8 cellular contexts compared by ENCODE assay signal in the genomic region with DNA sequence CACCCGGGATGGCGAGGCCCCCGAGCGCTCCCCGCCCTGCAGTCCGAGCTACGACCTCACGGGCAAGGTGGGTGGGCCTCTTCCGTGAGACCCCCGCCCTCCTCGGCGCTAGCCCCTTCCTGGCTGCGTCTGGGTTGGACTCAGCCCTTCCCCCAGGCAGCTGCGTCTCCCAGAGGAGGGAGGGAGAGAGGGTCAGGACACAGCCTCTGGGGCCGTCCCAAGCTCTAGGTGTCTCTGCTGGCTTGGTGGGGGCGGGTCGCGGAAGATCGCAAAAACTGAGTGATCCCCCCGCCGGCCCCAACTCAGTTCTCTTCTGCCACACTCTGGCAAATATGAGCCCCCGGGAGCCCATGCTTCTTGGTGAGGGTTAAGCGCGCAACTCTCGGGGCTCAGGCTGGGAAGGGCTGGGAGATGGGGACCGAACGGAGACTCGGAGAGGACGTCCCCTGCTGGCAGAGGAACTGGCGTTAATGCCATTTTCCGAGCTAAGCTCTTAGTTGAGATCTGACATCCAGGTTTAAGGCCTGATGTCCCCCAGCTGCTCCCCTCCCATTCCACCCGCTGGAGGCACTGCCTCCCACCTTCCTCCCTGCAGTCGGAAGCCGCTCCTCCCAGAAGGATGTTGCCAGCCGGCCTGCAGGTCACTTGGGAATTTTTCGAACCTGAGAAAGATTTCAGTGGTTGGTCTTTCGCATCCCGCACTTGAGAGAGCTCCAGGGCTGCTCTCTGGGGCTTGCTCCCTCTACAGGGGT. TPM values are rescaled to one million over a fixed set of nuclear protein-coding genes. Genes with fewer than 3 reads are reported as not detected.
DNase-seq lines count a peak whose midpoint lies in the region; ATAC-seq and TF ChIP-seq lines count a peak whose summit lies in the region.

No MANE protein-coding gene starts in this region.

- H3K4me1 ChIP-seq in BLaER1 = peaks cover 92% of the 10 kb centered on the region
- H3K4me1 ChIP-seq in HEK293 (ENCODE audit: control insufficient read depth, insufficient read depth, low read length) = peaks cover 2% of the 10 kb centered on the region; the same call in 1 of the 2 replicates
- H3K4me1 ChIP-seq in duodenal mucosa (ENCODE audit: control insufficient read depth in 1 of 2, insufficient read depth in 2 of 2, low read length in 2 of 2) = peaks cover 25 to 31% of the 10 kb centered on the region in 2 donors
- peaks cover 31% of the 10 kb centered on the region for H3K4me1 ChIP-seq in mucosa of descending colon (ENCODE audit: low read depth)

- H3K9me3 Mint-ChIP-seq in T-cell = no peaks in the 10 kb centered on the region

- H3K36me3 ChIP-seq in BLaER1 (no peaks in the 10 kb centered on the region), HEK293 (ENCODE audit: control insufficient read depth in 2 of 2, insufficient read depth in 1 of 2, low read length in 2 of 2) (no peaks in the 10 kb centered on the region), duodenal mucosa (ENCODE audit: control insufficient read depth in 1 of 2, insufficient read depth in 2 of 2, low read length in 2 of 2) (no peaks in the 10 kb centered on the region), mucosa of descending colon (ENCODE audit: low read depth) (no peaks in the 10 kb centered on the region)

- no peaks in the 10 kb centered on the region for H4K20me1 ChIP-seq in BLaER1

- peak overlapping the region; percentile 87 to 89 (median 87) for H3K4me3 Mint-ChIP-seq in T-cell

- H3K4me2 ChIP-seq in BLaER1 = peak overlapping the region; percentile 92

- CTCF ChIA-PET in HEK293 (lab: Yijun Ruan, JAX) = interaction anchor here (0.7 to 3.7 kb wide), 13 partner anchors 9 to 170 kb away, joined by 3 to 64 read pairs (median 6); partner anchors contain the start of genes CD300H and NAT9
- CTCF ChIA-PET in T-cell (lab: Charles Lee) = interaction anchor here (0.6 to 4.8 kb wide), 15 partner anchors 12 to 135 kb away, joined by 3 to 88 read pairs (median 5); partner anchors contain the start of genes FDXR (in 1 of the 2) and NAT9 (in 1 of the 2)

- POLR2A ChIA-PET in HEK293 (lab: Yijun Ruan, JAX) = no interaction called here
- POLR2A ChIA-PET in T-cell (lab: Charles Lee) = interaction anchor here (0.6 to 0.9 kb wide), 2 partner anchors 80 to 1846 kb away, joined by 3 to 5 read pairs; no protein-coding TSS in a partner anchor

- no peaks in the 10 kb centered on the region for H3K36me3 Mint-ChIP-seq in T-cell

- TF ChIP-seq CTCF in HEK293 (tag by site-specific recombination; IDR thresholded peaks at IDR 0.05) = no peak; the same call in 1 of the 2 replicates
- no peak for TF ChIP-seq CTCF in mucosa of descending colon (IDR thresholded peaks at IDR 0.05)

- no peaks in the 10 kb centered on the region for H3K27me3 ChIP-seq in BLaER1
- H3K27me3 ChIP-seq in duodenal mucosa (ENCODE audit: control insufficient read depth in 1 of 2, insufficient read depth in 2 of 2, low read length in 2 of 2) = peaks cover 9 to 16% of the 10 kb centered on the region in 2 donors

- DNase-seq in T-cell (peak in 17 of 34 experiments; percentile 31 to 58 (median 47)), mucosa of descending colon (peak in 1 of 3 donors; percentile 67), GM19238 (ENCODE audit: insufficient read length, low spot score) (no peak)

- peak overlapping the region; percentile 99 to 100 for H3K27ac Mint-ChIP-seq in T-cell

- intact Hi-C loops in mucosa of descending colon (cut with DNase I, micrococcal nuclease) = no loop called here

- no peaks in the 10 kb centered on the region for H3K27me3 Mint-ChIP-seq in T-cell

- H3K4me1 Mint-ChIP-seq in T-cell = peaks cover 56 to 64% (median 62%) of the 10 kb centered on the region in 3 donors

- ATAC-seq in T-cell (replicated peaks in 1 of 4) (peak; percentile 17 to 45 (median 20)), mucosa of descending colon (peak; percentile 23), HG02852 (IDR thresholded peaks at IDR 0.05; ENCODE audit: unreplicated experiment) (no peak), GM18909 (IDR thresholded peaks at IDR 0.05; ENCODE audit: poor library complexity, unreplicated experiment) (no peak)

- H3K9me3 ChIP-seq in BLaER1 (no peaks in the 10 kb centered on the region), HEK293 (ENCODE audit: control insufficient read depth, insufficient read depth, low read depth, low read length) (no peaks in the 10 kb centered on the region), duodenal mucosa (ENCODE audit: control insufficient read depth in 1 of 2, low read length in 2 of 2) (no peaks in the 10 kb centered on the region), mucosa of descending colon (no peaks in the 10 kb centered on the region)

- H3K4me3 ChIP-seq in BLaER1 = peak overlapping the region; percentile 72
- peak overlapping the region; percentile 5; the same call in 1 of the 2 replicates for H3K4me3 ChIP-seq in HEK293 (ENCODE audit: low read depth, low read length)
- H3K4me3 ChIP-seq in duodenal mucosa (ENCODE audit: low read depth in 1 of 2, low read length in 2 of 2) = peak overlapping the region; percentile 64 to 70
- no peak overlapping the region for H3K4me3 ChIP-seq in mucosa of descending colon

- H3K9ac ChIP-seq in BLaER1 = peak overlapping the region; percentile 77
- peak overlapping the region; percentile 44 to 47 for H3K9ac ChIP-seq in duodenal mucosa (ENCODE audit: low read depth in 1 of 2, low read length in 2 of 2)

- H3K27ac ChIP-seq in BLaER1 (peak overlapping the region; percentile 88), HEK293 (ENCODE audit: extremely low read depth, low read depth, low read length) (no peak overlapping the region), duodenal mucosa (ENCODE audit: low read depth, low read length) (peak overlapping the region; percentile 40)

TF ChIP-seq in HEK293, 187 proteins besides CTCF, POLR2A, EP300 and RAD21 (continues in another document):
- no peak for TF ChIP-seq ZNF585B (tag by site-specific recombination; IDR thresholded peaks at IDR 0.05)
- peak; percentile 96 for TF ChIP-seq ZNF341 (tag by site-specific recombination; IDR thresholded peaks at IDR 0.05; ENCODE audit: low read depth)
- TF ChIP-seq REPIN1 (tag by site-specific recombination; IDR thresholded peaks at IDR 0.05; ENCODE audit: low read depth) = no peak
- TF ChIP-seq HOXA7 (CRISPR knock-in tag; IDR thresholded peaks at IDR 0.05; ENCODE audit: borderline replicate concordance) = no peak
- TF ChIP-seq, protein P1, sequence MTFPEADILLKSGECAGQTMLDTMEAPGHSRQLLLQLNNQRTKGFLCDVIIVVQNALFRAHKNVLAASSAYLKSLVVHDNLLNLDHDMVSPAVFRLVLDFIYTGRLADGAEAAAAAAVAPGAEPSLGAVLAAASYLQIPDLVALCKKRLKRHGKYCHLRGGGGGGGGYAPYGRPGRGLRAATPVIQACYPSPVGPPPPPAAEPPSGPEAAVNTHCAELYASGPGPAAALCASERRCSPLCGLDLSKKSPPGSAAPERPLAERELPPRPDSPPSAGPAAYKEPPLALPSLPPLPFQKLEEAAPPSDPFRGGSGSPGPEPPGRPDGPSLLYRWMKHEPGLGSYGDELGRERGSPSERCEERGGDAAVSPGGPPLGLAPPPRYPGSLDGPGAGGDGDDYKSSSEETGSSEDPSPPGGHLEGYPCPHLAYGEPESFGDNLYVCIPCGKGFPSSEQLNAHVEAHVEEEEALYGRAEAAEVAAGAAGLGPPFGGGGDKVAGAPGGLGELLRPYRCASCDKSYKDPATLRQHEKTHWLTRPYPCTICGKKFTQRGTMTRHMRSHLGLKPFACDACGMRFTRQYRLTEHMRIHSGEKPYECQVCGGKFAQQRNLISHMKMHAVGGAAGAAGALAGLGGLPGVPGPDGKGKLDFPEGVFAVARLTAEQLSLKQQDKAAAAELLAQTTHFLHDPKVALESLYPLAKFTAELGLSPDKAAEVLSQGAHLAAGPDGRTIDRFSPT (tag by site-specific recombination; IDR thresholded peaks at IDR 0.05) = no peak
- TF ChIP-seq ZNF677 (tag by site-specific recombination; IDR thresholded peaks at IDR 0.05) = no peak
- TF ChIP-seq ZFP41 (tag by site-specific recombination; IDR thresholded peaks at IDR 0.05; ENCODE audit: borderline replicate concordance) = no peak
- no peak for TF ChIP-seq MEIS1 (CRISPR knock-in tag; IDR thresholded peaks at IDR 0.05; ENCODE audit: borderline replicate concordance)
- no peak for TF ChIP-seq YY1 (tag by site-specific recombination; IDR thresholded peaks at IDR 0.05)
- no peak for TF ChIP-seq ZNF76 (tag by site-specific recombination; IDR thresholded peaks at IDR 0.05; ENCODE audit: borderline replicate concordance, low read depth)
- TF ChIP-seq EGR2 (tag by site-specific recombination; IDR thresholded peaks at IDR 0.05; ENCODE audit: low read depth) = no peak
- TF ChIP-seq, protein P2, sequence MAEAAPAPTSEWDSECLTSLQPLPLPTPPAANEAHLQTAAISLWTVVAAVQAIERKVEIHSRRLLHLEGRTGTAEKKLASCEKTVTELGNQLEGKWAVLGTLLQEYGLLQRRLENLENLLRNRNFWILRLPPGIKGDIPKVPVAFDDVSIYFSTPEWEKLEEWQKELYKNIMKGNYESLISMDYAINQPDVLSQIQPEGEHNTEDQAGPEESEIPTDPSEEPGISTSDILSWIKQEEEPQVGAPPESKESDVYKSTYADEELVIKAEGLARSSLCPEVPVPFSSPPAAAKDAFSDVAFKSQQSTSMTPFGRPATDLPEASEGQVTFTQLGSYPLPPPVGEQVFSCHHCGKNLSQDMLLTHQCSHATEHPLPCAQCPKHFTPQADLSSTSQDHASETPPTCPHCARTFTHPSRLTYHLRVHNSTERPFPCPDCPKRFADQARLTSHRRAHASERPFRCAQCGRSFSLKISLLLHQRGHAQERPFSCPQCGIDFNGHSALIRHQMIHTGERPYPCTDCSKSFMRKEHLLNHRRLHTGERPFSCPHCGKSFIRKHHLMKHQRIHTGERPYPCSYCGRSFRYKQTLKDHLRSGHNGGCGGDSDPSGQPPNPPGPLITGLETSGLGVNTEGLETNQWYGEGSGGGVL (tag by site-specific recombination; IDR thresholded peaks at IDR 0.05) = 0 out of 2 replicates have a peak, but pooled peaks have one; percentile 4
- no peak for TF ChIP-seq ZNF544 (tag by site-specific recombination; IDR thresholded peaks at IDR 0.05)
- TF ChIP-seq HOXC10 (CRISPR knock-in tag; IDR thresholded peaks at IDR 0.05) = no peak
- TF ChIP-seq ZNF660 (tag by site-specific recombination; IDR thresholded peaks at IDR 0.05) = no peak
- no peak for TF ChIP-seq ZNF404 (tag by site-specific recombination; IDR thresholded peaks at IDR 0.05)
- TF ChIP-seq SCRT2 (tag by site-specific recombination; IDR thresholded peaks at IDR 0.05) = no peak
- peak; percentile 37; the same call in 1 of the 2 replicates for TF ChIP-seq SP3 (tag by site-specific recombination; IDR thresholded peaks at IDR 0.05)
- no peak for TF ChIP-seq ZFHX2 (tag by site-specific recombination; conservative IDR thresholded peaks at IDR 0.05)

RNA-seq across cellular contexts. Expression of gene RAB37, which starts 0.4 kb away (rescaled TPM):
- total RNA-seq in T-cell (10 to 100 TPM; 31.2 to 73.4 (median 40.7) TPM), mucosa of descending colon (1 to 10 TPM; 4.3 to 9.8 (median 9.0) TPM)

RNA-seq across cellular contexts. Expression of gene NHERF1, which starts 11.0 kb away (rescaled TPM):
- 100 to 1,000 TPM; 104 to 260 (median 223) TPM for total RNA-seq in T-cell
- total RNA-seq in mucosa of descending colon = 100 to 1,000 TPM; 109 to 281 (median 164) TPM

RNA-seq across cellular contexts. Expression of gene CD300LF, which starts 24.8 kb away (rescaled TPM):
- total RNA-seq in T-cell (under 1 TPM in 1 of 5 donors, not detected in 4; 0.25 TPM), mucosa of descending colon (1 to 10 TPM; 2.0 TPM)

RNA-seq across cellular contexts. Expression of gene NAT9, which starts 38.7 kb away (rescaled TPM):
- 10 to 100 TPM; 37.2 to 74.4 (median 71.9) TPM for total RNA-seq in T-cell
- 10 to 100 TPM; 35.8 to 40.6 (median 39.8) TPM for total RNA-seq in mucosa of descending colon

Comparison
In these comparisons a context has a peak if more than half of its experiments do, and no peak if none do; other contexts are left out.
1. ATAC-seq: peak in T-cell (4 of 4) and mucosa of descending colon (single experiment); none in HG02852 (single experiment) and GM18909 (single experiment).